ENCODE assay signal across 1 cellular context in genomic region chr3:122793568-122794416, GRCh38.
TF ChIP-seq lines count a peak whose summit lies in the region.

TSS of gene HSPBAP1 (minus strand) at chr3:122793831. CDS start at chr3:122793680, 151 bp downstream.

TF ChIP-seq in K562, 482 proteins besides CTCF, POLR2A, EP300 and RAD21 (continued from another document and continues in another):
- no peak for TF ChIP-seq GMEB1 (CRISPR knock-in tag; IDR thresholded peaks at IDR 0.05)
- no peak for TF ChIP-seq HES1 (IDR thresholded peaks at IDR 0.05; ENCODE audit: low read depth)
- TF ChIP-seq BDP1 (IDR thresholded peaks at IDR 0.05; ENCODE audit: insufficient read depth, insufficient read length): no peak
- peak; percentile 34; the same call in 1 of the 2 replicates for TF ChIP-seq ELF1 (tag; IDR thresholded peaks at IDR 0.05)
- TF ChIP-seq ATF6 (CRISPR knock-in tag; IDR thresholded peaks at IDR 0.05): no peak
- no peak for TF ChIP-seq BRF2 (IDR thresholded peaks at IDR 0.05; ENCODE audit: borderline replicate concordance, insufficient read depth, insufficient read length)
- TF ChIP-seq ZNF444 (CRISPR knock-in tag; IDR thresholded peaks at IDR 0.05): no peak
- TF ChIP-seq SMARCC2 (IDR thresholded peaks at IDR 0.05; ENCODE audit: low read depth): no peak
- TF ChIP-seq SIX5 (IDR thresholded peaks at IDR 0.05; ENCODE audit: borderline replicate concordance in 1 of 2, insufficient read depth in 1 of 2, low read depth in 1 of 2, low read length in 2 of 2): no peak
- no peak for TF ChIP-seq PREB (CRISPR knock-in tag; IDR thresholded peaks at IDR 0.05)
- TF ChIP-seq ARID3B (CRISPR knock-in tag; IDR thresholded peaks at IDR 0.05; ENCODE audit: borderline replicate concordance): no peak
- no peak for TF ChIP-seq ZKSCAN8 (CRISPR knock-in tag; IDR thresholded peaks at IDR 0.05)
- TF ChIP-seq STAT6 (CRISPR knock-in tag; IDR thresholded peaks at IDR 0.05): no peak
- no peak for TF ChIP-seq ZNF551 (CRISPR knock-in tag; IDR thresholded peaks at IDR 0.05)
- no peak for TF ChIP-seq MAFK (IDR thresholded peaks at IDR 0.05; ENCODE audit: low read length)
- TF ChIP-seq ZFP91 (CRISPR knock-in tag; IDR thresholded peaks at IDR 0.05): no peak
- TF ChIP-seq CLOCK (CRISPR knock-in tag; IDR thresholded peaks at IDR 0.05; ENCODE audit: borderline replicate concordance): peak; percentile 85; the same call in 1 of the 2 replicates
- no peak for TF ChIP-seq ASH1L (IDR thresholded peaks at IDR 0.05; ENCODE audit: borderline replicate concordance, low read depth, partially characterized antibody)
- TF ChIP-seq CHD1 (IDR thresholded peaks at IDR 0.05; ENCODE audit: low read length): no peak
- no peak for TF ChIP-seq ZNF184 (CRISPR knock-in tag; IDR thresholded peaks at IDR 0.05)
- TF ChIP-seq CHAMP1 (IDR thresholded peaks at IDR 0.05): no peak
- no peak for TF ChIP-seq ARID3A (IDR thresholded peaks at IDR 0.05; ENCODE audit: borderline replicate concordance, low read depth, low read length)
- TF ChIP-seq ZNF311 (CRISPR knock-in tag; IDR thresholded peaks at IDR 0.05): no peak
- TF ChIP-seq KLF6 (CRISPR knock-in tag; IDR thresholded peaks at IDR 0.05; ENCODE audit: borderline replicate concordance): no peak; the same call in 1 of the 2 replicates
- peak in 2 of 3 experiments; percentile 56 to 65; a peak in 3 of 6 replicates for TF ChIP-seq ZBTB11 (CRISPR knock-in tag; IDR thresholded peaks at IDR 0.05)
